9 cellular contexts compared by ENCODE assay signal in the genomic region with DNA sequence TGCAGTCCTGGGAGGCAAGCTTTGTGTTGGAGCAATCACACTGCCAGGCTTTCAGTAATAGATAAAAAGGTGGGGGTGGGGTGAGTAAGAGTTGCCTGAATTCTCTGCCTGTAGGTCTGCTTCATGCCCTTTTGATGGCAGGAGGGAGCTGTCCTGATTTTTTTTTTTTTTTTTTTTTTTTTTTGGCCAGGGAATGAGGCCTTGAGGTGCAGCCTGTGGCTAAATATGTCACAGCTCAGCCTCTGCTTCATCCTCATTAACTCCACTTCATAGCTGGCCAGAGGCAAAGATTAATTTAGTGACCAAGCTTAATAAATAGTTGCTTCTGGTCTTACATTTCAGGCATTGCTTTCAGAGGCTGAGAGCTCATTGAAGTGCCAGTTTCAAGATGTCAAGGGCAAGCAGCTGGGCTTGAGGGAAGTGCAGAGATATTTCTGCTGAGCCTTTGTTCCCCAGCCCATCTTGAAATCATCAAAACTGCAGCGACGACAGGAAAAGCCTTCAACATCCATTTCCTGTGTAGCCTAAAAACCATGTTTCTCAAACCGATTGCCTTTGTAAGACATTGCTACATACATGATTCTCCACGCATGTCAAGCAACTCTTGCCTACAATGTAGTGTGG.
DNase-seq lines count a peak whose midpoint lies in the region; ATAC-seq and TF ChIP-seq lines count a peak whose summit lies in the region.
"Had no signal": no experiment of that assay in that cellular context is flagged by ENCODE, and none has a peak within 500 bp of the region (broad histone marks: within the 10 kb centered on the region; RNA-seq: fewer than 3 reads in every experiment).

No MANE protein-coding gene starts in this region.

- H3F3A ChIP-seq in smooth muscle cell (ENCODE audit: low read depth): no peaks in the 10 kb centered on the region

- no peaks in the 10 kb centered on the region for H4K20me1 ChIP-seq in smooth muscle cell (ENCODE audit: low read depth)

- H3K4me1 ChIP-seq in heart right ventricle (peaks cover 0 to 21% (median 7%) of the 10 kb centered on the region in 9 donors), smooth muscle cell (ENCODE audit: low read depth) (peaks cover 19% of the 10 kb centered on the region), esophagus muscularis mucosa (peaks cover 0 to 10% (median 0%) of the 10 kb centered on the region in 4 donors)

- no peaks in the 10 kb centered on the region for H3K79me2 ChIP-seq in smooth muscle cell (ENCODE audit: low read depth)

- H3K27ac ChIP-seq in heart right ventricle (peak overlapping the region in 2 of 10 donors; percentile 18 to 67), smooth muscle cell (ENCODE audit: low read depth) (no peak overlapping the region), esophagus muscularis mucosa (replicated peaks in 1 of 4) (no peak overlapping the region)

- WGBS in heart right ventricle, 2 donors: 20% methylated on average over 4 of the region's 4 CpGs
- WGBS in smooth muscle cell (ENCODE audit: low lambda C conversion rate): 27% methylated on average over 4 of the region's 4 CpGs
- 37% methylated on average over 4 of the region's 4 CpGs for WGBS in esophagus muscularis mucosa

- no peak overlapping the region for H3K4me3 ChIP-seq in heart right ventricle
- H3K4me3 ChIP-seq in smooth muscle cell: no peak overlapping the region
- H3K4me3 ChIP-seq in esophagus muscularis mucosa: no peak overlapping the region

- H3K9me3 ChIP-seq in heart right ventricle: no peaks in the 10 kb centered on the region
- no peaks in the 10 kb centered on the region for H3K9me3 ChIP-seq in smooth muscle cell (replicated peaks; ENCODE audit: low read depth)
- H3K9me3 ChIP-seq in esophagus muscularis mucosa: no peaks in the 10 kb centered on the region

- no peak overlapping the region for H3K9ac ChIP-seq in smooth muscle cell (ENCODE audit: low read depth)

- H3K36me3 ChIP-seq in heart right ventricle: no peaks in the 10 kb centered on the region
- no peaks in the 10 kb centered on the region for H3K36me3 ChIP-seq in smooth muscle cell (ENCODE audit: low read depth)
- H3K36me3 ChIP-seq in esophagus muscularis mucosa: no peaks in the 10 kb centered on the region

- no peak for TF ChIP-seq EP300 in esophagus muscularis mucosa (IDR thresholded peaks at IDR 0.05)

- TF ChIP-seq POLR2A in esophagus muscularis mucosa (IDR thresholded peaks at IDR 0.05; ENCODE audit: low read depth): no peak

- peak in 3 of 9 donors; percentile 18 to 25 (median 18) for TF ChIP-seq CTCF in heart right ventricle (IDR thresholded peaks at IDR 0.05)
- TF ChIP-seq CTCF in smooth muscle cell (IDR thresholded peaks at IDR 0.05; ENCODE audit: borderline replicate concordance, insufficient read depth, poor library complexity, severe bottlenecking): no peak
- no peak for TF ChIP-seq CTCF in esophagus muscularis mucosa (IDR thresholded peaks at IDR 0.05)

- ATAC-seq in heart right ventricle (peak; percentile 49 to 80 (median 74)), HG02970 (IDR thresholded peaks at IDR 0.05; ENCODE audit: low FRiP score, unreplicated experiment) (no peak)

- H3K4me2 ChIP-seq in smooth muscle cell: no peak overlapping the region

- intact Hi-C loops in heart right ventricle (cut with DNase I) (no loop called here), esophagus muscularis mucosa (cut with DNase I) (no loop called here)

- H2AFZ ChIP-seq in smooth muscle cell (ENCODE audit: low read depth): peak overlapping the region; percentile 4

- DNase-seq in NCI-H1417 (lab: John Stamatoyannopoulos, UW) (peak in 2 of 3 experiments; percentile 5 to 46), NCI-H1417 treated with DMSO at 0.1 percent for 48 hours (lab: John Stamatoyannopoulos, UW) (no peak), UCSD-AML1 (lab: John Stamatoyannopoulos, UW; ENCODE audit: unreplicated experiment) (peak; percentile 9), heart right ventricle (peak in 1 of 2 donors; percentile 9), smooth muscle cell (lab: John Stamatoyannopoulos, UW; ENCODE audit: unreplicated experiment) (no peak), esophagus muscularis mucosa (ENCODE audit: extremely low spot score) (no peak), COR-L47 (lab: John Stamatoyannopoulos, UW) (no peak)
- DNase-seq: 8988T had no signal

- H3K27me3 ChIP-seq in heart right ventricle (no peaks in the 10 kb centered on the region), smooth muscle cell (ENCODE audit: low read depth) (no peaks in the 10 kb centered on the region), esophagus muscularis mucosa (no peaks in the 10 kb centered on the region)

Comparison
In these comparisons a context has a peak if more than half of its experiments do, and no peak if none do; other contexts are left out.
1. DNase-seq: peak in NCI-H1417 (2 of 3) and UCSD-AML1 (single experiment); none in NCI-H1417 treated with DMSO at 0.1 percent for 48 hours (single experiment), smooth muscle cell (single experiment), esophagus muscularis mucosa (single experiment) and COR-L47 (single experiment).